8 cellular contexts compared by ENCODE assay signal in genomic region chr2:70964596-70965386, GRCh38. TPM values are rescaled to one million over a fixed set of nuclear protein-coding genes. Genes with fewer than 3 reads are reported as not detected.
DNase-seq lines count a peak whose midpoint lies in the region; ATAC-seq and TF ChIP-seq lines count a peak whose summit lies in the region.

No MANE protein-coding gene starts in this region.

- H3K9me3 Mint-ChIP-seq in activated T-helper 1 cell treated with anti-CD3 and anti-CD28 coated beads, Interleukin-12 subunit alpha, Interleukin-12 subunit beta, Interleukin-2, Interleukin-4 antibody, amounts not matched to agents 30 ng/mL and 10 ng/mL and 1 ng/mL, durations not matched to agents 14 hours and 24 hours and 36 hours: no peaks in the 10 kb centered on the region
- no peaks in the 10 kb centered on the region for H3K9me3 Mint-ChIP-seq in nephron

- H3K27ac Mint-ChIP-seq in activated T-helper 1 cell treated with anti-CD3 and anti-CD28 coated beads, Interleukin-12 subunit alpha, Interleukin-12 subunit beta, Interleukin-2, Interleukin-4 antibody, amounts not matched to agents 30 ng/mL and 10 ng/mL and 1 ng/mL, durations not matched to agents 14 hours and 24 hours and 36 hours: no peak overlapping the region
- no peak overlapping the region for H3K27ac Mint-ChIP-seq in nephron

- H3K4me1 Mint-ChIP-seq in activated T-helper 1 cell treated with anti-CD3 and anti-CD28 coated beads, Interleukin-12 subunit alpha, Interleukin-12 subunit beta, Interleukin-2, Interleukin-4 antibody, amounts not matched to agents 30 ng/mL and 10 ng/mL and 1 ng/mL, durations not matched to agents 14 hours and 24 hours and 36 hours (ENCODE audit: low read depth): peaks cover 9% of the 10 kb centered on the region
- H3K4me1 Mint-ChIP-seq in nephron: peaks cover 7% of the 10 kb centered on the region

- H3K27me3 ChIP-seq in GM06990 (replicated peaks; ENCODE audit: control insufficient read depth, insufficient read depth, low read length): no peaks in the 10 kb centered on the region; the same call in 1 of the 2 replicates

- DNase-seq in GM06990 (ENCODE audit: extremely low read depth, insufficient read length) (peak; percentile 60), NK-92 (lab: John Stamatoyannopoulos, UW; ENCODE audit: unreplicated experiment) (peak; percentile 6), fibroblast of peridontal ligament (ENCODE audit: extremely low read depth) (peak; percentile 53), HT-29 (ENCODE audit: low spot score) (no peak)
- DNase-seq in activated T-helper 1 cell treated with anti-CD3 and anti-CD28 coated beads, Interleukin-12 subunit alpha, Interleukin-12 subunit beta, Interleukin-2, Interleukin-4 antibody, amounts not matched to agents 30 ng/mL and 10 ng/mL and 1 ng/mL, durations not matched to agents 14 hours and 24 hours and 36 hours (ENCODE audit: low spot score): peak; percentile 73
- peak; percentile 89 for DNase-seq in stimulated activated naive CD8-positive, alpha-beta T cell treated with anti-CD3 and anti-CD28 coated beads, Interleukin-15, Interleukin-2, amounts not matched to agents 100 U/mL and 50 U/mL, for 24 hours

- peak; percentile 86 for TF ChIP-seq CTCF in GM06990 (IDR thresholded peaks at IDR 0.05; ENCODE audit: insufficient read depth, low read length, poor library complexity, severe bottlenecking)
- peak; percentile 68 to 75 (median 73) for TF ChIP-seq CTCF in nephron (IDR thresholded peaks at IDR 0.05; ENCODE audit: unreplicated experiment in 3 of 3)

- peak; percentile 75 for ATAC-seq in HG02588 (IDR thresholded peaks at IDR 0.05; ENCODE audit: unreplicated experiment)
- ATAC-seq in stimulated activated naive CD8-positive, alpha-beta T cell treated with anti-CD3 and anti-CD28 coated beads, Interleukin-15, Interleukin-2, amounts not matched to agents 100 U/mL and 50 U/mL, for 24 hours: peak; percentile 93

- H3K36me3 Mint-ChIP-seq in activated T-helper 1 cell treated with anti-CD3 and anti-CD28 coated beads, Interleukin-12 subunit alpha, Interleukin-12 subunit beta, Interleukin-2, Interleukin-4 antibody, amounts not matched to agents 30 ng/mL and 10 ng/mL and 1 ng/mL, durations not matched to agents 14 hours and 24 hours and 36 hours (ENCODE audit: low read depth): no peaks in the 10 kb centered on the region
- H3K36me3 Mint-ChIP-seq in nephron (ENCODE audit: low read depth): no peaks in the 10 kb centered on the region

- H3K4me3 Mint-ChIP-seq in activated T-helper 1 cell treated with anti-CD3 and anti-CD28 coated beads, Interleukin-12 subunit alpha, Interleukin-12 subunit beta, Interleukin-2, Interleukin-4 antibody, amounts not matched to agents 30 ng/mL and 10 ng/mL and 1 ng/mL, durations not matched to agents 14 hours and 24 hours and 36 hours: peak overlapping the region; percentile 89
- peak overlapping the region; percentile 58 to 73 (median 73) for H3K4me3 Mint-ChIP-seq in nephron

- intact Hi-C loops in activated T-helper 1 cell treated with anti-CD3 and anti-CD28 coated beads, Interleukin-12 subunit alpha, Interleukin-12 subunit beta, Interleukin-2, Interleukin-4 antibody, amounts not matched to agents 30 ng/mL and 10 ng/mL and 1 ng/mL, durations not matched to agents 14 hours and 24 hours and 36 hours (cut with micrococcal nuclease): loop anchor here (1.0 kb wide), 3 partner anchors 13 to 37 kb away; no protein-coding TSS in a partner anchor

- H3K27me3 Mint-ChIP-seq in activated T-helper 1 cell treated with anti-CD3 and anti-CD28 coated beads, Interleukin-12 subunit alpha, Interleukin-12 subunit beta, Interleukin-2, Interleukin-4 antibody, amounts not matched to agents 30 ng/mL and 10 ng/mL and 1 ng/mL, durations not matched to agents 14 hours and 24 hours and 36 hours (ENCODE audit: insufficient read depth): peaks cover 27% of the 10 kb centered on the region
- peaks cover 92% of the 10 kb centered on the region for H3K27me3 Mint-ChIP-seq in nephron (ENCODE audit: low read depth)

- peak overlapping the region; percentile 53 for H3K4me3 ChIP-seq in GM06990 (replicated peaks; ENCODE audit: low read depth, low read length)

- no peaks in the 10 kb centered on the region for H3K36me3 ChIP-seq in GM06990 (ENCODE audit: control insufficient read depth, insufficient read depth, low read length)

RNA-seq across cellular contexts. Expression of gene ANKRD53, which starts 13.6 kb away (rescaled TPM):
- not detected in 2 replicates for total RNA-seq in activated T-helper 1 cell treated with anti-CD3 and anti-CD28 coated beads, Interleukin-12 subunit alpha, Interleukin-12 subunit beta, Interleukin-2, Interleukin-4 antibody, amounts not matched to agents 30 ng/mL and 10 ng/mL and 1 ng/mL, durations not matched to agents 14 hours and 24 hours and 36 hours
- total RNA-seq in HT-29 (2014; rRNA removed; shearing (Covaris generic)): 0.28 TPM in 1 of 2 replicates, not detected in the other

RNA-seq across cellular contexts. Expression of gene ATP6V1B1, which starts 29.1 kb away (rescaled TPM):
- not detected in 2 replicates for total RNA-seq in activated T-helper 1 cell treated with anti-CD3 and anti-CD28 coated beads, Interleukin-12 subunit alpha, Interleukin-12 subunit beta, Interleukin-2, Interleukin-4 antibody, amounts not matched to agents 30 ng/mL and 10 ng/mL and 1 ng/mL, durations not matched to agents 14 hours and 24 hours and 36 hours
- total RNA-seq in HT-29 (2014; rRNA removed; shearing (Covaris generic)): 32.8 and 43.9 TPM in 2 replicates

RNA-seq across cellular contexts. Expression of gene TEX261, which starts 29.9 kb away (rescaled TPM):
- total RNA-seq in activated T-helper 1 cell treated with anti-CD3 and anti-CD28 coated beads, Interleukin-12 subunit alpha, Interleukin-12 subunit beta, Interleukin-2, Interleukin-4 antibody, amounts not matched to agents 30 ng/mL and 10 ng/mL and 1 ng/mL, durations not matched to agents 14 hours and 24 hours and 36 hours: 89.4 and 97.4 TPM in 2 replicates
- 43.3 and 50.1 TPM in 2 replicates for total RNA-seq in HT-29 (2014; rRNA removed; shearing (Covaris generic))

Comparison
In these comparisons a context has a peak if more than half of its experiments do, and no peak if none do; other contexts are left out.
1. RNA of gene ATP6V1B1, which starts 29.1 kb away (total RNA-seq): 32.8 to 43.9 TPM in HT-29; not detected in activated T-helper 1 cell treated with anti-CD3 and anti-CD28 coated beads, Interleukin-12 subunit alpha, Interleukin-12 subunit beta, Interleukin-2, Interleukin-4 antibody, amounts not matched to agents 30 ng/mL and 10 ng/mL and 1 ng/mL, durations not matched to agents 14 hours and 24 hours and 36 hours; every median in the first group is over 10 times any median in the second.